In genomic region chr2:227351639-227352038, GRCh38 we compare ENCODE assay signal across 17 cellular contexts. TPM values are rescaled to one million over a fixed set of nuclear protein-coding genes. Genes with fewer than 3 reads are reported as not detected.
DNase-seq lines count a peak whose midpoint lies in the region; ATAC-seq lines count a peak whose summit lies in the region.
"Had no signal": no experiment of that assay in that cellular context is flagged by ENCODE, and none has a peak within 500 bp of the region (broad histone marks: within the 10 kb centered on the region; RNA-seq: fewer than 3 reads in every experiment).

No MANE protein-coding gene starts in this region.

- peak overlapping the region; percentile 7 to 25 for H3K27ac Mint-ChIP-seq in activated naive CD4-positive, alpha-beta T cell treated with anti-CD3 and anti-CD28 coated beads, Interleukin-2, amount 50 U/mL, for 72 hours
- peak overlapping the region; percentile 55 to 69 for H3K27ac Mint-ChIP-seq in stimulated activated naive CD8-positive, alpha-beta T cell treated with anti-CD3 and anti-CD28 coated beads, Interleukin-15, amount 100 ng/mL, for 72 hours

- H3K4me3 Mint-ChIP-seq in stimulated activated naive CD8-positive, alpha-beta T cell treated with anti-CD3 and anti-CD28 coated beads, Interleukin-15, amount 100 ng/mL, for 72 hours, result peak overlapping the region in 1 of 2 donors; percentile 35

- no peak for DNase-seq in activated naive CD4-positive, alpha-beta T cell treated with anti-CD3 and anti-CD28 coated beads, Interleukin-2, amount 50 U/mL, for 72 hours (ENCODE audit: low spot score in 2 of 2)
- no peak for DNase-seq in activated naive CD4-positive, alpha-beta T cell treated with anti-CD3 and anti-CD28 coated beads, Interleukin-2, amount 50 U/mL, for 16 hours
- no peak for DNase-seq in stimulated activated naive CD8-positive, alpha-beta T cell treated with anti-CD3 and anti-CD28 coated beads, Interleukin-15, amount 100 ng/mL, for 72 hours
- DNase-seq in NK-92 (lab: John Stamatoyannopoulos, UW; ENCODE audit: unreplicated experiment) (no peak), A172 (ENCODE audit: low spot score) (no peak)
- DNase-seq: activated CD4-positive, CD25-positive, alpha-beta regulatory T cell; dermis blood vessel endothelial cell; gastrocnemius medialis; GF-D8; NCI-H2171 treated with DMSO at 0.1 percent for 48 hours; trophoblast cell had no signal

- no peaks in the 10 kb centered on the region for H3K27me3 Mint-ChIP-seq in stimulated activated naive CD8-positive, alpha-beta T cell treated with anti-CD3 and anti-CD28 coated beads, Interleukin-15, amount 100 ng/mL, for 72 hours

- H3K36me3 Mint-ChIP-seq in activated naive CD4-positive, alpha-beta T cell treated with anti-CD3 and anti-CD28 coated beads, Interleukin-2, amount 50 U/mL, for 72 hours, result no peaks in the 10 kb centered on the region

- H3K4me1 Mint-ChIP-seq in stimulated activated naive CD8-positive, alpha-beta T cell treated with anti-CD3 and anti-CD28 coated beads, Interleukin-15, amount 100 ng/mL, for 72 hours, result peaks cover 16% of the 10 kb centered on the region

- no peaks in the 10 kb centered on the region for H3K9me3 Mint-ChIP-seq in activated naive CD4-positive, alpha-beta T cell treated with anti-CD3 and anti-CD28 coated beads, Interleukin-2, amount 50 U/mL, for 72 hours
- no peaks in the 10 kb centered on the region for H3K9me3 Mint-ChIP-seq in stimulated activated naive CD8-positive, alpha-beta T cell treated with anti-CD3 and anti-CD28 coated beads, Interleukin-15, amount 100 ng/mL, for 72 hours

- ATAC-seq in activated naive CD4-positive, alpha-beta T cell treated with anti-CD3 and anti-CD28 coated beads, Interleukin-2, amount 50 U/mL, for 72 hours, result peak; percentile 41 to 75
- ATAC-seq in GM21717 (IDR thresholded peaks at IDR 0.05; ENCODE audit: unreplicated experiment), result peak; percentile 91
- peak; percentile 71 for ATAC-seq in HG03439 (IDR thresholded peaks at IDR 0.05; ENCODE audit: unreplicated experiment)
- ATAC-seq in stimulated activated naive CD8-positive, alpha-beta T cell treated with anti-CD3 and anti-CD28 coated beads, Interleukin-15, amount 100 ng/mL, for 72 hours, result peak; percentile 70
- ATAC-seq in GM18517 (IDR thresholded peaks at IDR 0.05; ENCODE audit: unreplicated experiment), result no peak
- ATAC-seq: gastrocnemius medialis, K562 had no signal

RNA-seq across cellular contexts. Expression of gene MFF, which starts 26.6 kb away (rescaled TPM):
- total RNA-seq in activated naive CD4-positive, alpha-beta T cell treated with anti-CD3 and anti-CD28 coated beads, Interleukin-2, amount 50 U/mL, for 72 hours, result 10 to 100 TPM; 60.1 to 88.1 TPM
- total RNA-seq in A172 (2014; rRNA removed; shearing (Covaris generic)), result 165 and 192 TPM in 2 replicates

RNA-seq across cellular contexts. Expression of gene TM4SF20, which starts 27.5 kb away (rescaled TPM):
- total RNA-seq in activated naive CD4-positive, alpha-beta T cell treated with anti-CD3 and anti-CD28 coated beads, Interleukin-2, amount 50 U/mL, for 72 hours, result not detected
- total RNA-seq in A172 (2014; rRNA removed; shearing (Covaris generic)), result not detected in 2 replicates
- total RNA-seq: dermis blood vessel endothelial cell, gastrocnemius medialis, K562, lower leg skin had no signal

RNA-seq across cellular contexts. Expression of gene SCYGR1, which starts 36.1 kb away (rescaled TPM):
- not detected for total RNA-seq in activated naive CD4-positive, alpha-beta T cell treated with anti-CD3 and anti-CD28 coated beads, Interleukin-2, amount 50 U/mL, for 72 hours
- total RNA-seq in A172 (2014; rRNA removed; shearing (Covaris generic)), result not detected in 2 replicates
- total RNA-seq: dermis blood vessel endothelial cell, gastrocnemius medialis, K562, lower leg skin, posterior vena cava had no signal
